ENCODE assay signal across 16 cellular contexts in the genomic region with DNA sequence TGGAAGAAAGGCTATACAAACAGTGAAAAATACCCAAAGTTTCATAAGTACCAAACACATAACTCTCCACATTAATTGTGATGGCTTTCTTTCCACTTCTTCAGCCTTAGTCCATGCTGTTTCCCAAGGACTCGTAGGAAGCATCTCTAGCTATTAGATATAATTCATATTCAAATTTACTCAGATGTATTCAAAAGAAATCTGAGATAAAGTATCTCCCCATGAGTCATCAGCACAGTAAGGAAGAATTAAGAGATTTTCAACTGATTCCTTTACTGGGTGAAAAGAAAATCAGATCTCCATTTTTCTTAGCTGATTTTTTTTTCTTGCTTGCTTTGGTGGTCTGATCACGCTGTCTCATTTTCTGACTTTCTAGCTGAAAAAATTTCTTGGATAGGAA.
A peak's percentile ranks its signal among the peaks of the same experiment; 100 is the strongest.
DNase-seq lines count a peak whose midpoint lies in the region; ATAC-seq and TF ChIP-seq lines count a peak whose summit lies in the region.
"Had no signal": no experiment of that assay in that cellular context is flagged by ENCODE, and none has a peak within 500 bp of the region (broad histone marks: within the 10 kb centered on the region; RNA-seq: fewer than 3 reads in every experiment).

No MANE protein-coding gene starts in this region.

- H3K27me3 ChIP-seq in A673 (replicated peaks; ENCODE audit: insufficient read depth, low read depth, low read length, poor library complexity), result no peaks in the 10 kb centered on the region

- no peaks in the 10 kb centered on the region for H3K36me3 ChIP-seq in A673 (ENCODE audit: insufficient read depth, low read length, poor library complexity, severe bottlenecking)
- H3K36me3 ChIP-seq: HAP-1 had no signal

- TF ChIP-seq CTCF in A673 (conservative IDR thresholded peaks at IDR 0.05; ENCODE audit: low read depth, low read length) (no peak), WTC11 (IDR thresholded peaks at IDR 0.05) (no peak), fibroblast of mammary gland (conservative IDR thresholded peaks at IDR 0.05; ENCODE audit: control insufficient read depth, insufficient read depth, low read depth, low read length) (no peak)

- peaks cover 11% of the 10 kb centered on the region for H3K4me1 ChIP-seq in A673 (ENCODE audit: insufficient read depth, low read length, poor library complexity, severe bottlenecking)

- no peaks in the 10 kb centered on the region for H3K9me3 Mint-ChIP-seq in WTC11
- no peaks in the 10 kb centered on the region for H3K9me3 Mint-ChIP-seq in activated CD8-positive, alpha-beta memory T cell treated with anti-CD3 and anti-CD28 coated beads, Interleukin-2, amount 10 ng/mL, durations not matched to agents 7 days and 5 days (ENCODE audit: low read depth)

- H3K27me3 Mint-ChIP-seq in WTC11 (ENCODE audit: low read depth), result no peaks in the 10 kb centered on the region
- no peaks in the 10 kb centered on the region for H3K27me3 Mint-ChIP-seq in activated CD8-positive, alpha-beta memory T cell treated with anti-CD3 and anti-CD28 coated beads, Interleukin-2, amount 10 ng/mL, durations not matched to agents 7 days and 5 days
- H3K27me3 Mint-ChIP-seq: CD4-positive, alpha-beta T cell had no signal

- POLR2A ChIA-PET in A673 (lab: Charles Lee; ENCODE audit: low non-redundant PET) (no interaction called here), WTC11 (lab: Charles Lee) (no interaction called here)

- CTCF ChIA-PET in A673 (lab: Charles Lee), result no interaction called here
- CTCF ChIA-PET in WTC11 (lab: Charles Lee), result no interaction called here
- CTCF ChIA-PET in activated CD8-positive, alpha-beta memory T cell treated with anti-CD3 and anti-CD28 coated beads, Interleukin-2, amount 10 ng/mL, durations not matched to agents 7 days and 5 days (lab: Charles Lee), result no interaction called here

- no peak for ATAC-seq in WTC11
- ATAC-seq in HG02571 (IDR thresholded peaks at IDR 0.05; ENCODE audit: unreplicated experiment), result no peak
- no peak for ATAC-seq in activated CD8-positive, alpha-beta memory T cell treated with anti-CD3 and anti-CD28 coated beads, Interleukin-2, amount 10 ng/mL, durations not matched to agents 7 days and 5 days
- ATAC-seq in GM18868 (IDR thresholded peaks at IDR 0.05; ENCODE audit: unreplicated experiment), result no peak
- ATAC-seq: GM12878, HepG2 had no signal

- BruUV-seq in A673 (replicated peaks; lab: Mats Ljungman, UMichigan), result no TSS peak

- 0 out of 2 replicates have a peak overlapping the region, but pooled peaks have one; percentile 84 for H3K27ac Mint-ChIP-seq in WTC11
- H3K27ac Mint-ChIP-seq in activated CD8-positive, alpha-beta memory T cell treated with anti-CD3 and anti-CD28 coated beads, Interleukin-2, amount 10 ng/mL, durations not matched to agents 7 days and 5 days, result no peak overlapping the region
- H3K27ac Mint-ChIP-seq: B cell; CD4-positive, alpha-beta T cell had no signal

- H3K4me3 Mint-ChIP-seq in WTC11, result no peak overlapping the region
- H3K4me3 Mint-ChIP-seq in activated CD8-positive, alpha-beta memory T cell treated with anti-CD3 and anti-CD28 coated beads, Interleukin-2, amount 10 ng/mL, durations not matched to agents 7 days and 5 days, result no peak overlapping the region
- H3K4me3 Mint-ChIP-seq: B cell; CD4-positive, alpha-beta T cell had no signal

- H3K9me3 ChIP-seq in A673 (ENCODE audit: low read depth, low read length, poor library complexity, severe bottlenecking), result no peaks in the 10 kb centered on the region
- H3K9me3 ChIP-seq: HAP-1 had no signal

- H3K4me3 ChIP-seq in A673 (ENCODE audit: low read depth, low read length, poor library complexity, severe bottlenecking), result no peak overlapping the region
- H3K4me3 ChIP-seq in fibroblast of mammary gland (ENCODE audit: control insufficient read depth, low read depth, low read length), result no peak overlapping the region
- H3K4me3 ChIP-seq: GM12878, HAP-1 had no signal

- intact Hi-C loops in A673 (cut with micrococcal nuclease; ENCODE audit: unreplicated experiment), result no loop called here

- peaks cover 59% of the 10 kb centered on the region for H3K4me1 Mint-ChIP-seq in WTC11
- H3K4me1 Mint-ChIP-seq in activated CD8-positive, alpha-beta memory T cell treated with anti-CD3 and anti-CD28 coated beads, Interleukin-2, amount 10 ng/mL, durations not matched to agents 7 days and 5 days, result no peaks in the 10 kb centered on the region
- H3K4me1 Mint-ChIP-seq: B cell had no signal

- H3K27ac ChIP-seq in A673 (ENCODE audit: low read depth, low read length, poor library complexity, severe bottlenecking), result no peak overlapping the region

- H3K36me3 Mint-ChIP-seq in WTC11, result no peaks in the 10 kb centered on the region
- H3K36me3 Mint-ChIP-seq in activated CD8-positive, alpha-beta memory T cell treated with anti-CD3 and anti-CD28 coated beads, Interleukin-2, amount 10 ng/mL, durations not matched to agents 7 days and 5 days, result no peaks in the 10 kb centered on the region

- DNase-seq in A673 (ENCODE audit: low spot score) (peak; percentile 49), LHCN-M2 (ENCODE audit: low read depth) (peak; percentile 30), WTC11 (ENCODE audit: low spot score) (no peak), fibroblast of mammary gland (ENCODE audit: low read depth) (peak; percentile 8), NCI-H1092 treated with DMSO at 0.1 percent for 48 hours (lab: John Stamatoyannopoulos, UW) (no peak)
- no peak for DNase-seq in activated CD8-positive, alpha-beta memory T cell treated with anti-CD3 and anti-CD28 coated beads, Interleukin-2, amount 10 ng/mL, durations not matched to agents 7 days and 5 days
- DNase-seq: 8988T; Calu3; CD4-positive, alpha-beta T cell; GOT3 had no signal

TF ChIP-seq in WTC11, 78 proteins besides CTCF, POLR2A, EP300 and RAD21:
- TF ChIP-seq TEAD4 (CRISPR knock-in tag; IDR thresholded peaks at IDR 0.05) (no peak), ZNF423 (CRISPR knock-in tag; IDR thresholded peaks at IDR 0.05) (no peak), OVOL2 (CRISPR knock-in tag; IDR thresholded peaks at IDR 0.05; ENCODE audit: borderline replicate concordance) (no peak), ZNF317 (CRISPR knock-in tag; IDR thresholded peaks at IDR 0.05; ENCODE audit: borderline replicate concordance, low read depth) (no peak), RORB (CRISPR knock-in tag; IDR thresholded peaks at IDR 0.05) (no peak), PRRX2 (CRISPR knock-in tag; IDR thresholded peaks at IDR 0.05) (no peak), SMAD4 (CRISPR knock-in tag; IDR thresholded peaks at IDR 0.05) (no peak), EMX1 (CRISPR knock-in tag; IDR thresholded peaks at IDR 0.05) (no peak), ELF4 (CRISPR knock-in tag; IDR thresholded peaks at IDR 0.05; ENCODE audit: low read depth) (no peak)
- TF ChIP-seq, protein P1, sequence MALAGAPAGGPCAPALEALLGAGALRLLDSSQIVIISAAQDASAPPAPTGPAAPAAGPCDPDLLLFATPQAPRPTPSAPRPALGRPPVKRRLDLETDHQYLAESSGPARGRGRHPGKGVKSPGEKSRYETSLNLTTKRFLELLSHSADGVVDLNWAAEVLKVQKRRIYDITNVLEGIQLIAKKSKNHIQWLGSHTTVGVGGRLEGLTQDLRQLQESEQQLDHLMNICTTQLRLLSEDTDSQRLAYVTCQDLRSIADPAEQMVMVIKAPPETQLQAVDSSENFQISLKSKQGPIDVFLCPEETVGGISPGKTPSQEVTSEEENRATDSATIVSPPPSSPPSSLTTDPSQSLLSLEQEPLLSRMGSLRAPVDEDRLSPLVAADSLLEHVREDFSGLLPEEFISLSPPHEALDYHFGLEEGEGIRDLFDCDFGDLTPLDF (CRISPR knock-in tag; IDR thresholded peaks at IDR 0.05), result no peak
- TF ChIP-seq, protein P2, sequence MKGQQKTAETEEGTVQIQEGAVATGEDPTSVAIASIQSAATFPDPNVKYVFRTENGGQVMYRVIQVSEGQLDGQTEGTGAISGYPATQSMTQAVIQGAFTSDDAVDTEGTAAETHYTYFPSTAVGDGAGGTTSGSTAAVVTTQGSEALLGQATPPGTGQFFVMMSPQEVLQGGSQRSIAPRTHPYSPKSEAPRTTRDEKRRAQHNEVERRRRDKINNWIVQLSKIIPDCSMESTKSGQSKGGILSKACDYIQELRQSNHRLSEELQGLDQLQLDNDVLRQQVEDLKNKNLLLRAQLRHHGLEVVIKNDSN (CRISPR knock-in tag; IDR thresholded peaks at IDR 0.05), result no peak

Comparison
In these comparisons a context has a peak if more than half of its experiments do, and no peak if none do; other contexts are left out.
1. DNase-seq: peak in A673 (single experiment), LHCN-M2 (single experiment) and fibroblast of mammary gland (single experiment); none in WTC11 (single experiment), activated CD8-positive, alpha-beta memory T cell treated with anti-CD3 and anti-CD28 coated beads, Interleukin-2, amount 10 ng/mL, durations not matched to agents 7 days and 5 days (single experiment) and NCI-H1092 treated with DMSO at 0.1 percent for 48 hours (single experiment).